3 cellular contexts compared by ENCODE assay signal in the genomic region with DNA sequence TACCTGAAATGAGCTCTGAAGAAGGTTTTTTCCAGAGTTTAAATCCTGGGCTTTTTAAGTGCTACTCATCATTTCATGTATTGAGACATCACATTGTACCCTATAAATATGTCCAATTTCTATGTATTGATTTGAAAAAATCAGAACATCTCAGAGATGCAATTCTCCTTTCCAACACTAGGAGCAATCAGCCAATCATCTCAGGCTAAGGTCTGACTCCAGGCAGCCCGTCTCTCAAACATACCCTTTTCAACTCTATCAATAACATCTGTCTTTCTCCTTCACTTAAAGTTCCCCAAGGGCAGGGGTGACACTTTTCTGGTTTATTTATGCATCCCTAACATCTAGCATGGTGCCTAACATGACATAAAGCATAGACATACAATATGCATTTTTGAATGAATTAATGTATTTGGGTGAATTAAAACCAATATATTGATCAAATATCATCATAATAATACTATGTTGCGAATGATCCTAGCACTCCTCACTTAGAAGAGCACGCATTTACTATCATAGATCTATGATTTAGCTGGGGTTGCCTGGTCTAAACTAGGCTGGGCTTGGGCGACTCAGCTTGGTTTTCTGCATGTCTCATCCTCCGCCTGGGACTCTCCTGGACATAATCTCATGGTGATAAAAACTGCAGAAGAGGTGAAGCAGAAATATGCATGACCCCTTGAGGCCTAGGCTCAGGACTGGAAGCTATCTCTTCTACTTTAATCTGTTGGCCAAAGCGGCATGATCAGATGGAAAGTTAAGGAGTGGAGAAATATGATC.
TF ChIP-seq lines count a peak whose summit lies in the region.

No MANE protein-coding gene starts in this region.

TF ChIP-seq in SK-N-SH, 30 proteins besides CTCF, POLR2A, EP300 and RAD21:
- no peak for TF ChIP-seq CHD2 (IDR thresholded peaks at IDR 0.05; ENCODE audit: low read length, partially characterized antibody)
- TF ChIP-seq SMC3 (IDR thresholded peaks at IDR 0.05; ENCODE audit: low read depth, low read length): no peak
- no peak for TF ChIP-seq FOXJ3 (CRISPR knock-in tag; IDR thresholded peaks at IDR 0.05)

TF ChIP-seq in SK-N-SH treated with all-trans-retinoic acid at 6 μM for 48 hours, 23 proteins besides CTCF, POLR2A, EP300 and RAD21:
- TF ChIP-seq BACH2 (CRISPR knock-in tag; IDR thresholded peaks at IDR 0.05; ENCODE audit: borderline replicate concordance): no peak
- TF ChIP-seq PPARA (CRISPR knock-in tag; IDR thresholded peaks at IDR 0.05; ENCODE audit: borderline replicate concordance): no peak
- no peak for TF ChIP-seq RARB (CRISPR knock-in tag; IDR thresholded peaks at IDR 0.05)
- TF ChIP-seq, protein P1, sequence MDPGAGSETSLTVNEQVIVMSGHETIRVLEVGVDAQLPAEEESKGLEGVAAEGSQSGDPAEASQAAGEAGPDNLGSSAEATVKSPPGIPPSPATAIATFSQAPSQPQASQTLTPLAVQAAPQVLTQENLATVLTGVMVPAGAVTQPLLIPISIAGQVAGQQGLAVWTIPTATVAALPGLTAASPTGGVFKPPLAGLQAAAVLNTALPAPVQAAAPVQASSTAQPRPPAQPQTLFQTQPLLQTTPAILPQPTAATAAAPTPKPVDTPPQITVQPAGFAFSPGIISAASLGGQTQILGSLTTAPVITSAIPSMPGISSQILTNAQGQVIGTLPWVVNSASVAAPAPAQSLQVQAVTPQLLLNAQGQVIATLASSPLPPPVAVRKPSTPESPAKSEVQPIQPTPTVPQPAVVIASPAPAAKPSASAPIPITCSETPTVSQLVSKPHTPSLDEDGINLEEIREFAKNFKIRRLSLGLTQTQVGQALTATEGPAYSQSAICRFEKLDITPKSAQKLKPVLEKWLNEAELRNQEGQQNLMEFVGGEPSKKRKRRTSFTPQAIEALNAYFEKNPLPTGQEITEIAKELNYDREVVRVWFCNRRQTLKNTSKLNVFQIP (CRISPR knock-in tag; IDR thresholded peaks at IDR 0.05; ENCODE audit: borderline replicate concordance, low read depth): no peak
- no peak for TF ChIP-seq ISL1 (CRISPR knock-in tag; IDR thresholded peaks at IDR 0.05)
- no peak for TF ChIP-seq ARNTL (CRISPR knock-in tag; IDR thresholded peaks at IDR 0.05; ENCODE audit: borderline replicate concordance, low read depth)
- TF ChIP-seq, protein P2, sequence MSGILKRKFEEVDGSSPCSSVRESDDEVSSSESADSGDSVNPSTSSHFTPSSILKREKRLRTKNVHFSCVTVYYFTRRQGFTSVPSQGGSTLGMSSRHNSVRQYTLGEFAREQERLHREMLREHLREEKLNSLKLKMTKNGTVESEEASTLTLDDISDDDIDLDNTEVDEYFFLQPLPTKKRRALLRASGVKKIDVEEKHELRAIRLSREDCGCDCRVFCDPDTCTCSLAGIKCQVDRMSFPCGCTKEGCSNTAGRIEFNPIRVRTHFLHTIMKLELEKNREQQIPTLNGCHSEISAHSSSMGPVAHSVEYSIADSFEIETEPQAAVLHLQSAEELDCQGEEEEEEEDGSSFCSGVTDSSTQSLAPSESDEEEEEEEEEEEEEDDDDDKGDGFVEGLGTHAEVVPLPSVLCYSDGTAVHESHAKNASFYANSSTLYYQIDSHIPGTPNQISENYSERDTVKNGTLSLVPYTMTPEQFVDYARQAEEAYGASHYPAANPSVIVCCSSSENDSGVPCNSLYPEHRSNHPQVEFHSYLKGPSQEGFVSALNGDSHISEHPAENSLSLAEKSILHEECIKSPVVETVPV (CRISPR knock-in tag; IDR thresholded peaks at IDR 0.05): no peak
- no peak for TF ChIP-seq ZFP30 (CRISPR knock-in tag; IDR thresholded peaks at IDR 0.05)
- no peak for TF ChIP-seq SNAI2 (CRISPR knock-in tag; IDR thresholded peaks at IDR 0.05)

TF ChIP-seq in H1, 55 proteins besides CTCF, POLR2A, EP300 and RAD21:
- TF ChIP-seq JUN (IDR thresholded peaks at IDR 0.05; ENCODE audit: low read depth, low read length) (no peak), SIRT6 (IDR thresholded peaks at IDR 0.05; ENCODE audit: low read length) (no peak), SP1 (IDR thresholded peaks at IDR 0.05; ENCODE audit: low read depth, low read length) (no peak), SP4 (IDR thresholded peaks at IDR 0.05; ENCODE audit: low read length) (no peak), TAF7 (optimal IDR thresholded peaks at IDR 0.05; ENCODE audit: borderline replicate concordance, low read depth, low read length) (no peak), GTF2F1 (IDR thresholded peaks at IDR 0.05; ENCODE audit: borderline replicate concordance, low read depth, low read length) (no peak), KDM4A (IDR thresholded peaks at IDR 0.05; ENCODE audit: low read depth, low read length, severe bottlenecking) (no peak), SIN3A (conservative IDR thresholded peaks at IDR 0.05 in 1 of 2, IDR thresholded peaks at IDR 0.05 in 1 of 2; ENCODE audit: low read depth in 1 of 2, low read length in 2 of 2) (no peak), EZH2 (IDR thresholded peaks at IDR 0.05; ENCODE audit: low read depth, low read length, severe bottlenecking) (no peak), CBX5 (IDR thresholded peaks at IDR 0.05; ENCODE audit: low read depth, low read length) (no peak), CTBP2 (IDR thresholded peaks at IDR 0.05; ENCODE audit: borderline replicate concordance, insufficient read depth, insufficient read length, low read length) (no peak), RFX5 (IDR thresholded peaks at IDR 0.05; ENCODE audit: borderline replicate concordance, low read depth, low read length) (no peak)
- TF ChIP-seq, protein P3, sequence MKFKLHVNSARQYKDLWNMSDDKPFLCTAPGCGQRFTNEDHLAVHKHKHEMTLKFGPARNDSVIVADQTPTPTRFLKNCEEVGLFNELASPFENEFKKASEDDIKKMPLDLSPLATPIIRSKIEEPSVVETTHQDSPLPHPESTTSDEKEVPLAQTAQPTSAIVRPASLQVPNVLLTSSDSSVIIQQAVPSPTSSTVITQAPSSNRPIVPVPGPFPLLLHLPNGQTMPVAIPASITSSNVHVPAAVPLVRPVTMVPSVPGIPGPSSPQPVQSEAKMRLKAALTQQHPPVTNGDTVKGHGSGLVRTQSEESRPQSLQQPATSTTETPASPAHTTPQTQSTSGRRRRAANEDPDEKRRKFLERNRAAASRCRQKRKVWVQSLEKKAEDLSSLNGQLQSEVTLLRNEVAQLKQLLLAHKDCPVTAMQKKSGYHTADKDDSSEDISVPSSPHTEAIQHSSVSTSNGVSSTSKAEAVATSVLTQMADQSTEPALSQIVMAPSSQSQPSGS (IDR thresholded peaks at IDR 0.05; ENCODE audit: low read length): no peak
- TF ChIP-seq, protein P4, sequence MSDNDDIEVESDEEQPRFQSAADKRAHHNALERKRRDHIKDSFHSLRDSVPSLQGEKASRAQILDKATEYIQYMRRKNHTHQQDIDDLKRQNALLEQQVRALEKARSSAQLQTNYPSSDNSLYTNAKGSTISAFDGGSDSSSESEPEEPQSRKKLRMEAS (IDR thresholded peaks at IDR 0.05): no peak
- TF ChIP-seq, protein P5, sequence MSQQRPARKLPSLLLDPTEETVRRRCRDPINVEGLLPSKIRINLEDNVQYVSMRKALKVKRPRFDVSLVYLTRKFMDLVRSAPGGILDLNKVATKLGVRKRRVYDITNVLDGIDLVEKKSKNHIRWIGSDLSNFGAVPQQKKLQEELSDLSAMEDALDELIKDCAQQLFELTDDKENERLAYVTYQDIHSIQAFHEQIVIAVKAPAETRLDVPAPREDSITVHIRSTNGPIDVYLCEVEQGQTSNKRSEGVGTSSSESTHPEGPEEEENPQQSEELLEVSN (IDR thresholded peaks at IDR 0.05): no peak
TF ChIP-seq in H1: peak in this region for 0.
